In the genomic region with DNA sequence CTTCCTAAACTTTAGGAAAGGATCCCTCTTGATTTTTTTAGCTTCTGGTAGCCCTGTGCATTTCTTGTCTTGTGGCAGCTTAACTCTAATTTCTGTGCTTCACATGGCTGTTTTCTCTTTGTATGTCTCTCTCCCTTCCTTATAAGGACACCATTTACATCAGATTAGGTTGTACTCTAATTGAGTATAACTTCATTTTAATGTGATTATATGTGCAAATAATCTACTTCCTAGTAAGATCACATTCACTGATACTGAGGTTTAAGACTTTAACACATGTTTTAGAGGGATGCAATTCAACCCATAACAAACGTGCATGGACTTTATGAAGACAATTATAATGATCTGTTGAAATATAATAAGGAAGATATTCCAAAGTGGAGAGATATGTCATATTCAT, we compare ENCODE assay signal across 1 cellular context.
TF ChIP-seq lines count a peak whose summit lies in the region.

No MANE protein-coding gene starts in this region.

TF ChIP-seq in HepG2, 621 proteins besides CTCF, POLR2A, EP300 and RAD21 (continued from another document):
- TF ChIP-seq, protein P1, sequence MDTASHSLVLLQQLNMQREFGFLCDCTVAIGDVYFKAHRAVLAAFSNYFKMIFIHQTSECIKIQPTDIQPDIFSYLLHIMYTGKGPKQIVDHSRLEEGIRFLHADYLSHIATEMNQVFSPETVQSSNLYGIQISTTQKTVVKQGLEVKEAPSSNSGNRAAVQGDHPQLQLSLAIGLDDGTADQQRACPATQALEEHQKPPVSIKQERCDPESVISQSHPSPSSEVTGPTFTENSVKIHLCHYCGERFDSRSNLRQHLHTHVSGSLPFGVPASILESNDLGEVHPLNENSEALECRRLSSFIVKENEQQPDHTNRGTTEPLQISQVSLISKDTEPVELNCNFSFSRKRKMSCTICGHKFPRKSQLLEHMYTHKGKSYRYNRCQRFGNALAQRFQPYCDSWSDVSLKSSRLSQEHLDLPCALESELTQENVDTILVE (CRISPR knock-in tag; IDR thresholded peaks at IDR 0.05), result no peak
- no peak for TF ChIP-seq BRCA1 (CRISPR knock-in tag; IDR thresholded peaks at IDR 0.05)
